Comparison of ENCODE assay signal across 8 cellular contexts in genomic region chrX:103175944-103176753, GRCh38. TPM values are rescaled to one million over a fixed set of nuclear protein-coding genes. Genes with fewer than 3 reads are reported as not detected.
DNase-seq lines count a peak whose midpoint lies in the region; ATAC-seq, FAIRE-seq and TF ChIP-seq lines count a peak whose summit lies in the region.

No MANE protein-coding gene starts in this region.

- intact Hi-C loops in PC-9 (cut with micrococcal nuclease; ENCODE audit: unreplicated experiment): loop anchor here (5.0 kb wide), 2 partner anchors 224 to 1109 kb away; no protein-coding TSS in a partner anchor
- intact Hi-C loops in activated T-helper 2 cell treated with anti-CD3 and anti-CD28 coated beads, Interferon-gamma antibody, Interleukin-2, Interleukin-4, amounts not matched to agents 10 μg/mL and 5 μg/mL and 100 μg/mL, durations not matched to agents 14 hours and 24 hours and 36 hours (cut with micrococcal nuclease): loop anchor here (1.0 kb wide), 1 partner anchor 225 kb away; no protein-coding TSS in a partner anchor
- intact Hi-C loops in vagina (cut with DNase I): no loop called here

- TF ChIP-seq CTCF in A549 (IDR thresholded peaks at IDR 0.05) (peak; percentile 71), GM12875 (IDR thresholded peaks at IDR 0.05; ENCODE audit: borderline replicate concordance, insufficient read depth, low read depth, low read length) (peak; percentile 64), PC-9 (conservative IDR thresholded peaks at IDR 0.05) (peak; percentile 74), fibroblast of villous mesenchyme (IDR thresholded peaks at IDR 0.05; ENCODE audit: insufficient read depth, low read depth, low read length) (peak; percentile 76), osteocyte (IDR thresholded peaks at IDR 0.05) (peak; percentile 78), vagina (IDR thresholded peaks at IDR 0.05) (peak in 2 of 3 experiments; percentile 44 to 52)

- H3K27ac Mint-ChIP-seq in activated T-helper 2 cell treated with anti-CD3 and anti-CD28 coated beads, Interferon-gamma antibody, Interleukin-2, Interleukin-4, amounts not matched to agents 10 μg/mL and 5 μg/mL and 100 μg/mL, durations not matched to agents 14 hours and 24 hours and 36 hours: no peak overlapping the region
- no peak overlapping the region for H3K27ac Mint-ChIP-seq in osteocyte (ENCODE audit: unreplicated experiment)

- no peaks in the 10 kb centered on the region for H3K36me3 ChIP-seq in PC-9 (ENCODE audit: low read depth)
- no peaks in the 10 kb centered on the region for H3K36me3 ChIP-seq in vagina

- H3K36me3 Mint-ChIP-seq in activated T-helper 2 cell treated with anti-CD3 and anti-CD28 coated beads, Interferon-gamma antibody, Interleukin-2, Interleukin-4, amounts not matched to agents 10 μg/mL and 5 μg/mL and 100 μg/mL, durations not matched to agents 14 hours and 24 hours and 36 hours (ENCODE audit: low read depth): no peaks in the 10 kb centered on the region
- no peaks in the 10 kb centered on the region for H3K36me3 Mint-ChIP-seq in osteocyte (ENCODE audit: unreplicated experiment)

- H3K9me3 ChIP-seq in A549 (no peaks in the 10 kb centered on the region), PC-9 (ENCODE audit: insufficient read depth, low read depth) (no peaks in the 10 kb centered on the region), vagina (no peaks in the 10 kb centered on the region)

- H3K27me3 ChIP-seq in PC-9 (ENCODE audit: insufficient read depth, low read depth) (no peaks in the 10 kb centered on the region), vagina (no peaks in the 10 kb centered on the region)

- H4K20me1 ChIP-seq in PC-9 (ENCODE audit: insufficient read depth): 0 out of 2 replicates have a peak, but pooled peaks cover 3% of the 10 kb centered on the region

- BruUV-seq in PC-9 (replicated peaks; lab: Mats Ljungman, UMichigan): no TSS peak

- ATAC-seq in A549 (peak; percentile 66 to 84; a peak in 4 of 6 replicates), HG03520 (IDR thresholded peaks at IDR 0.05; ENCODE audit: unreplicated experiment) (peak; percentile 71)

- no peak for TF ChIP-seq EP300 in A549 (IDR thresholded peaks at IDR 0.05)

- DNase-seq in A549 (ENCODE audit: low read depth in 1 of 2, low spot score in 1 of 2) (peak; percentile 37 to 39), PC-9 (peak in 1 of 2 experiments; percentile 50), fibroblast of villous mesenchyme (ENCODE audit: low read depth) (peak; percentile 43), osteocyte (ENCODE audit: extremely low spot score, unreplicated experiment) (no peak), vagina (ENCODE audit: extremely low spot score in 2 of 2) (no peak)
- DNase-seq in activated T-helper 2 cell treated with anti-CD3 and anti-CD28 coated beads, Interferon-gamma antibody, Interleukin-2, Interleukin-4, amounts not matched to agents 10 μg/mL and 5 μg/mL and 100 μg/mL, durations not matched to agents 14 hours and 24 hours and 36 hours (ENCODE audit: low spot score): peak; percentile 16

- POLR2A ChIA-PET in A549 (lab: Yijun Ruan, JAX): no interaction called here
- POLR2A ChIA-PET in PC-9 (lab: Charles Lee; ENCODE audit: unreplicated experiment): no interaction called here

- WGBS in A549 (ENCODE audit: missing lambda C conversion rate): 21% methylated on average over 11 of the region's 11 CpGs

- H3K4me1 Mint-ChIP-seq in activated T-helper 2 cell treated with anti-CD3 and anti-CD28 coated beads, Interferon-gamma antibody, Interleukin-2, Interleukin-4, amounts not matched to agents 10 μg/mL and 5 μg/mL and 100 μg/mL, durations not matched to agents 14 hours and 24 hours and 36 hours (ENCODE audit: low read depth): peaks cover 3% of the 10 kb centered on the region
- peaks cover 4% of the 10 kb centered on the region for H3K4me1 Mint-ChIP-seq in osteocyte (ENCODE audit: unreplicated experiment)

- CTCF ChIA-PET in A549 (lab: Yijun Ruan, JAX): interaction anchor here (0.6 to 3.3 kb wide), 13 partner anchors 9 to 284 kb away, joined by 3 to 26 read pairs (median 4); no protein-coding TSS in a partner anchor
- CTCF ChIA-PET in PC-9 (lab: Charles Lee): no interaction called here

- no peak for TF ChIP-seq POLR2A in A549 (IDR thresholded peaks at IDR 0.05; ENCODE audit: low read length)
- no peak for TF ChIP-seq POLR2A in vagina (IDR thresholded peaks at IDR 0.05)

- H3K4me2 ChIP-seq in A549 (peak overlapping the region; percentile 90), PC-9 (no peak overlapping the region)

- H3K4me3 ChIP-seq in A549 (peak overlapping the region; percentile 34), GM12875 (ENCODE audit: low read depth, low read length) (no peak overlapping the region), PC-9 (no peak overlapping the region), fibroblast of villous mesenchyme (ENCODE audit: low read depth, low read length) (no peak overlapping the region), vagina (no peak overlapping the region)

- no peaks in the 10 kb centered on the region for H3K9me2 ChIP-seq in PC-9 (ENCODE audit: insufficient read depth)

- no peak overlapping the region for H3K27ac ChIP-seq in A549
- no peak overlapping the region for H3K27ac ChIP-seq in PC-9
- no peak overlapping the region for H3K27ac ChIP-seq in vagina

- H2AFZ ChIP-seq in PC-9: no peak overlapping the region

- FAIRE-seq in A549 (lab: Jason Lieb, UNC): peak; percentile 23

- no peaks in the 10 kb centered on the region for H3K9me3 Mint-ChIP-seq in activated T-helper 2 cell treated with anti-CD3 and anti-CD28 coated beads, Interferon-gamma antibody, Interleukin-2, Interleukin-4, amounts not matched to agents 10 μg/mL and 5 μg/mL and 100 μg/mL, durations not matched to agents 14 hours and 24 hours and 36 hours
- no peaks in the 10 kb centered on the region for H3K9me3 Mint-ChIP-seq in osteocyte (ENCODE audit: unreplicated experiment)

- H3K4me1 ChIP-seq in A549: no peaks in the 10 kb centered on the region
- no peaks in the 10 kb centered on the region for H3K4me1 ChIP-seq in PC-9 (replicated peaks; ENCODE audit: insufficient read depth)
- H3K4me1 ChIP-seq in vagina: no peaks in the 10 kb centered on the region

- peak; percentile 79 to 81 for TF ChIP-seq RAD21 in A549 (conservative IDR thresholded peaks at IDR 0.05 in 1 of 2, IDR thresholded peaks at IDR 0.05 in 1 of 2)

- H3K79me2 ChIP-seq in PC-9 (ENCODE audit: low read depth): no peaks in the 10 kb centered on the region

- H3K27me3 Mint-ChIP-seq in activated T-helper 2 cell treated with anti-CD3 and anti-CD28 coated beads, Interferon-gamma antibody, Interleukin-2, Interleukin-4, amounts not matched to agents 10 μg/mL and 5 μg/mL and 100 μg/mL, durations not matched to agents 14 hours and 24 hours and 36 hours (ENCODE audit: low read depth): peaks cover 5% of the 10 kb centered on the region
- peaks cover 4% of the 10 kb centered on the region for H3K27me3 Mint-ChIP-seq in osteocyte (ENCODE audit: unreplicated experiment)

- H3F3A ChIP-seq in PC-9 (ENCODE audit: insufficient read depth, low read depth): no peaks in the 10 kb centered on the region

- no peak overlapping the region for H3K4me3 Mint-ChIP-seq in activated T-helper 2 cell treated with anti-CD3 and anti-CD28 coated beads, Interferon-gamma antibody, Interleukin-2, Interleukin-4, amounts not matched to agents 10 μg/mL and 5 μg/mL and 100 μg/mL, durations not matched to agents 14 hours and 24 hours and 36 hours (ENCODE audit: low read depth)
- H3K4me3 Mint-ChIP-seq in osteocyte (ENCODE audit: unreplicated experiment): peak overlapping the region; percentile 59

TF ChIP-seq in A549, 52 proteins besides CTCF, POLR2A, EP300 and RAD21:
- TF ChIP-seq RCOR1 (IDR thresholded peaks at IDR 0.05; ENCODE audit: low read depth, low read length) (no peak), SMC3 (IDR thresholded peaks at IDR 0.05) (peak; percentile 52)

RNA-seq across cellular contexts. Expression of gene BEX4, which starts 38.8 kb away (rescaled TPM):
- polyA plus RNA-seq in A549 (2011; rRNA removed) (1.7 and 2.4 TPM in 2 replicates), A549 (2017; fragmentation: RNase III; extraction: RNeasy Plus Mini Kit Qiagen cat#74134 plus additional on column Dnase treatment) (0.51 to 0.85 TPM (median 0.75 TPM) in 3 replicates)
- 0.40 and 0.56 TPM in 2 replicates for polyA plus RNA-seq in A549 (2012; cell fraction: cytosol; rRNA removed)
- polyA plus RNA-seq in A549 (2012; cell fraction: nucleus; rRNA removed): 0.12 and 0.13 TPM in 2 replicates
- not detected in 2 replicates for polyA minus RNA-seq in A549 (2011; rRNA and poly(A)+ RNA removed)
- total RNA-seq in PC-9 (2021) (1.0 and 1.1 TPM in 2 replicates), fibroblast of villous mesenchyme (6.0 and 7.1 TPM in 2 replicates), osteocyte (50.9 and 51.9 TPM in 2 replicates), vagina (32.7 TPM)
- total RNA-seq in activated T-helper 2 cell treated with anti-CD3 and anti-CD28 coated beads, Interferon-gamma antibody, Interleukin-2, Interleukin-4, amounts not matched to agents 10 μg/mL and 5 μg/mL and 100 μg/mL, durations not matched to agents 14 hours and 24 hours and 36 hours: 7.8 and 9.4 TPM in 2 replicates

Comparison
In these comparisons a context has a peak if more than half of its experiments do, and no peak if none do; other contexts are left out.
1. DNase-seq: peak in A549 (2 of 2), activated T-helper 2 cell treated with anti-CD3 and anti-CD28 coated beads, Interferon-gamma antibody, Interleukin-2, Interleukin-4, amounts not matched to agents 10 μg/mL and 5 μg/mL and 100 μg/mL, durations not matched to agents 14 hours and 24 hours and 36 hours (single experiment) and fibroblast of villous mesenchyme (single experiment); none in osteocyte (single experiment) and vagina (0 of 2).
2. Peak in every context shown above with its lines, with median percentiles within 50 percentile points of each other: CTCF ChIP-seq.